Comparison of ENCODE assay signal across 17 cellular contexts in the genomic region with DNA sequence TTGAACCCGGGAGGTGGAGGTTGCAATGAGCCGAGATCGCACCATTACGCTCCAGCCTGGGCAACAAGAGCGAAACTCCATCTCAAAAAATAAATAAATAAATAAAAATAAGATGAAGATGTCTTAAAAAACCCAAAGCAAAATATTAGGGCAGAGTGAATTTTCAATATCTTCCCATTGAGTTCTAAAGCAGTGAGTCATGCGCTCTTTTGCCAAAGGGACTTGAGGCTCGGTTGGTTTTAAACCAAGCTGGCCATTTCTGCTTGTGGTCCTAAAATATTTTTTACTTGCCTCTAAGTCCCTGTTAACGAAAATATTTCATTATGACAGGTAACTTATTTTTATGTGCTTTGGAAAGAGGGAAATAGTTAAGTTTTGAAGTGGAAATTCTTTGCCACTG. TPM values are rescaled to one million over a fixed set of nuclear protein-coding genes. Genes with fewer than 3 reads are reported as not detected.
DNase-seq lines count a peak whose midpoint lies in the region; ATAC-seq and TF ChIP-seq lines count a peak whose summit lies in the region.
"Had no signal": no experiment of that assay in that cellular context is flagged by ENCODE, and none has a peak within 500 bp of the region (broad histone marks: within the 10 kb centered on the region; RNA-seq: fewer than 3 reads in every experiment).

No MANE protein-coding gene starts in this region.

- H3K36me3 Mint-ChIP-seq in natural killer cell: no peaks in the 10 kb centered on the region
- H3K36me3 Mint-ChIP-seq in natural killer cell treated with Interleukin-12 subunit alpha and Interleukin-12 subunit beta and Interleukin-15 and Interleukin-18, amount 100 ng/mL, for 72 hours: peaks cover 6% of the 10 kb centered on the region

- H3K27me3 Mint-ChIP-seq in natural killer cell (ENCODE audit: low read depth in 2 of 2): no peaks in the 10 kb centered on the region
- no peaks in the 10 kb centered on the region for H3K27me3 Mint-ChIP-seq in natural killer cell treated with Interleukin-12 subunit alpha and Interleukin-12 subunit beta and Interleukin-15 and Interleukin-18, amount 100 ng/mL, for 72 hours
- H3K27me3 Mint-ChIP-seq: activated B cell treated with CpG ODN at 0.5 μM for 24 hours, naive B cell had no signal

- no peak overlapping the region for H3K4me3 ChIP-seq in astrocyte of the cerebellum (ENCODE audit: low read depth, low read length)
- H3K4me3 ChIP-seq in foreskin fibroblast (ENCODE audit: low read depth in 1 of 2, low read length in 2 of 2): peak overlapping the region in 1 of 2 donors; percentile 7

- no peak overlapping the region for H3K4me3 Mint-ChIP-seq in natural killer cell
- no peak overlapping the region for H3K4me3 Mint-ChIP-seq in natural killer cell treated with Interleukin-12 subunit alpha and Interleukin-12 subunit beta and Interleukin-15 and Interleukin-18, amount 100 ng/mL, for 72 hours
- H3K4me3 Mint-ChIP-seq: activated B cell treated with CpG ODN at 0.5 μM for 24 hours; stimulated activated effector memory CD8-positive, alpha-beta T cell treated with anti-CD3 and anti-CD28 coated beads, Interleukin-12 subunit alpha, Interleukin-12 subunit beta, amount 100 ng/mL, for 72 hours had no signal

- intact Hi-C loops in natural killer cell (cut with micrococcal nuclease): no loop called here

- H3K9me3 Mint-ChIP-seq in natural killer cell: no peaks in the 10 kb centered on the region
- no peaks in the 10 kb centered on the region for H3K9me3 Mint-ChIP-seq in natural killer cell treated with Interleukin-12 subunit alpha and Interleukin-12 subunit beta and Interleukin-15 and Interleukin-18, amount 100 ng/mL, for 72 hours
- H3K9me3 Mint-ChIP-seq: activated B cell treated with CpG ODN at 0.5 μM for 24 hours; activated T-helper 2 cell treated with anti-CD3 and anti-CD28 coated beads, Interferon-gamma antibody, Interleukin-2, Interleukin-4, amounts not matched to agents 10 μg/mL and 5 μg/mL and 100 μg/mL, durations not matched to agents 14 hours and 24 hours and 36 hours; naive B cell; stimulated activated effector memory CD8-positive, alpha-beta T cell treated with anti-CD3 and anti-CD28 coated beads, Interleukin-12 subunit alpha, Interleukin-12 subunit beta, amount 100 ng/mL, for 72 hours had no signal

- in situ Hi-C loops in astrocyte of the cerebellum (cut with HindIII; ENCODE audit: low sequenced_read_pairs): no loop called here

- H3K4me1 Mint-ChIP-seq in natural killer cell: peaks cover 52 to 58% of the 10 kb centered on the region in 2 donors
- peaks cover 39 to 54% of the 10 kb centered on the region in 2 donors for H3K4me1 Mint-ChIP-seq in natural killer cell treated with Interleukin-12 subunit alpha and Interleukin-12 subunit beta and Interleukin-15 and Interleukin-18, amount 100 ng/mL, for 72 hours (ENCODE audit: low read depth in 2 of 2)

- DNase-seq in natural killer cell (no peak), astrocyte of the cerebellum (ENCODE audit: low read depth) (peak; percentile 67), foreskin fibroblast (peak; percentile 38 to 73), GM10266 (ENCODE audit: extremely low spot score) (no peak), foreskin melanocyte (no peak)
- no peak for DNase-seq in natural killer cell treated with Interleukin-12 subunit alpha and Interleukin-12 subunit beta and Interleukin-15 and Interleukin-18, amount 100 ng/mL, for 72 hours (ENCODE audit: low spot score)
- DNase-seq in activated CD4-positive, alpha-beta T cell treated with anti-CD3 and anti-CD28 coated beads, Interleukin-2, amount 50 U/mL, for 1 hour: no peak
- DNase-seq: activated B cell treated with CpG ODN at 0.5 μM for 24 hours, AML-193, dorsolateral prefrontal cortex, KG1, naive B cell, Right ventricle myocardium superior had no signal

- peak overlapping the region; percentile 42 to 43 for H3K27ac Mint-ChIP-seq in natural killer cell
- H3K27ac Mint-ChIP-seq in natural killer cell treated with Interleukin-12 subunit alpha and Interleukin-12 subunit beta and Interleukin-15 and Interleukin-18, amount 100 ng/mL, for 72 hours: no peak overlapping the region
- H3K27ac Mint-ChIP-seq: activated B cell treated with CpG ODN at 0.5 μM for 24 hours; activated T-helper 2 cell treated with anti-CD3 and anti-CD28 coated beads, Interferon-gamma antibody, Interleukin-2, Interleukin-4, amounts not matched to agents 10 μg/mL and 5 μg/mL and 100 μg/mL, durations not matched to agents 14 hours and 24 hours and 36 hours; stimulated activated effector memory CD8-positive, alpha-beta T cell treated with anti-CD3 and anti-CD28 coated beads, Interleukin-12 subunit alpha, Interleukin-12 subunit beta, amount 100 ng/mL, for 72 hours had no signal

- ATAC-seq in natural killer cell (no peak), GM18867 (IDR thresholded peaks at IDR 0.05; ENCODE audit: unreplicated experiment) (no peak)
- ATAC-seq in natural killer cell treated with Interleukin-12 subunit alpha and Interleukin-12 subunit beta and Interleukin-15 and Interleukin-18, amount 100 ng/mL, for 72 hours: no peak
- ATAC-seq: HCT116; stimulated activated effector memory CD8-positive, alpha-beta T cell treated with anti-CD3 and anti-CD28 coated beads, Interleukin-12 subunit alpha, Interleukin-12 subunit beta, amount 100 ng/mL, for 72 hours had no signal

- no peak for TF ChIP-seq CTCF in natural killer cell (IDR thresholded peaks at IDR 0.05)
- TF ChIP-seq CTCF in astrocyte of the cerebellum (IDR thresholded peaks at IDR 0.05; ENCODE audit: low read depth, low read length, missing control alignments): no peak
- no peak for TF ChIP-seq CTCF in foreskin fibroblast (IDR thresholded peaks at IDR 0.05; ENCODE audit: low read depth, low read length)
- TF ChIP-seq CTCF in GM10266 (IDR thresholded peaks at IDR 0.05; ENCODE audit: control insufficient read depth, insufficient read depth, low read depth, missing control alignments): no peak

RNA-seq across cellular contexts. Expression of a gene that starts 4.7 kb away (rescaled TPM):
- 100 to 1,000 TPM; 138 to 176 (median 165) TPM for total RNA-seq in natural killer cell
- 100 to 1,000 TPM; 192 to 217 TPM for total RNA-seq in natural killer cell treated with Interleukin-12 subunit alpha and Interleukin-12 subunit beta and Interleukin-15 and Interleukin-18, amount 100 ng/mL, for 72 hours

Comparison
In these comparisons a context has a peak if more than half of its experiments do, and no peak if none do; other contexts are left out.
1. H3K27ac Mint-ChIP-seq: peak in natural killer cell (2 of 2); none in natural killer cell treated with Interleukin-12 subunit alpha and Interleukin-12 subunit beta and Interleukin-15 and Interleukin-18, amount 100 ng/mL, for 72 hours (0 of 2).
2. DNase-seq: peak in astrocyte of the cerebellum (single experiment) and foreskin fibroblast (2 of 2); none in natural killer cell (single experiment), natural killer cell treated with Interleukin-12 subunit alpha and Interleukin-12 subunit beta and Interleukin-15 and Interleukin-18, amount 100 ng/mL, for 72 hours (single experiment), activated CD4-positive, alpha-beta T cell treated with anti-CD3 and anti-CD28 coated beads, Interleukin-2, amount 50 U/mL, for 1 hour (single experiment), GM10266 (single experiment) and foreskin melanocyte (single experiment).